8 cellular contexts compared by ENCODE assay signal in the genomic region with DNA sequence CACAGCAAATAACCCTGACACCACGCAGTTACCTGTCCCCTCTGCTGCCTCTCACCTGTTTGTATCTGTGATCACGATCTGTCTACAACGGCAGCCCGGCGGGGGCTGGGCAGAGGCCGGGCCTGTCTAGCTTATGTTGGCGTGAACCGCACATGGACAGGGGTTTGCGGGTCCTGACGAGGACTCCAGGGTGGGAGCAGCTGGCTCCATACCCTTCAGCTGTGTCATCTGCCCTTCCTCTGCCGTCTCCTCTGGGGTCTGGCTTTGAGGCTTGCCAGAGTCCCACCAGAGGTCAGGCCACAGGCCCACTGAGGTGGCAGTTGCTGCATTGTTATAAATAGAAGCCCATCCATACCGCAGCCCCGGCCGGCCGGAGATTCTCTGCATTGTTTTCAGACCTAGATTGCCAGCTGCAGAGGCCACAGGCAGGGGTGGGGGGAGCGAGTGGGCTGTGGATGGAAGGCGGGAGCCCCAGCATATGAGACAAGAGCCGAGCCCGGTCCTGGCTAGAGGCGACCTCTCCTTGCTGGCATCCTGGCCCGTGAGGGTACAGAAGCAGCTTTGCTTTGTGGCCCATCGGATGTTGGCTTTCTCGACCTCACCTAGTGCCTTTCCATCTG. TPM values are rescaled to one million over a fixed set of nuclear protein-coding genes. Genes with fewer than 3 reads are reported as not detected.
DNase-seq lines count a peak whose midpoint lies in the region; ATAC-seq, FAIRE-seq and TF ChIP-seq lines count a peak whose summit lies in the region.

No MANE protein-coding gene starts in this region.

- DNase-seq in Caco-2 (no peak), RPMI7951 (ENCODE audit: low read depth) (peak; percentile 78), EL (no peak), urothelium cell line (ENCODE audit: low spot score) (no peak), activated gamma-delta T cell treated with Interleukin-2 at 50 U/mL for 16 hours (no peak)

- TF ChIP-seq CTCF in Caco-2 (IDR thresholded peaks at IDR 0.05; ENCODE audit: insufficient read depth in 1 of 2, low read depth in 1 of 2, low read length in 1 of 2, severe bottlenecking in 1 of 2, unreplicated experiment in 1 of 2): no peak
- TF ChIP-seq CTCF in gastroesophageal sphincter (IDR thresholded peaks at IDR 0.05): no peak

- no peaks in the 10 kb centered on the region for H3K27me3 ChIP-seq in Caco-2 (replicated peaks; ENCODE audit: control insufficient read depth, insufficient read depth, low read length)
- H3K27me3 ChIP-seq in gastroesophageal sphincter: no peaks in the 10 kb centered on the region
- H3K27me3 ChIP-seq in rectal smooth muscle tissue (ENCODE audit: control insufficient read depth, insufficient read depth, low read length): no peaks in the 10 kb centered on the region

- peak; percentile 8 for ATAC-seq in GM21786 (IDR thresholded peaks at IDR 0.05; ENCODE audit: unreplicated experiment)
- ATAC-seq in gastroesophageal sphincter: peak; percentile 17

- POLR2A ChIA-PET in Caco-2 (lab: Charles Lee): no interaction called here

- no TSS peak for BruUV-seq in Caco-2 (replicated peaks; lab: Mats Ljungman, UMichigan)

- no peak for FAIRE-seq in urothelium cell line (lab: Jason Lieb, UNC)

- TF ChIP-seq EP300 in gastroesophageal sphincter (IDR thresholded peaks at IDR 0.05): no peak

- H3K4me1 ChIP-seq in Caco-2 (no peaks in the 10 kb centered on the region), gastroesophageal sphincter (peaks cover 0 to 24% (median 10%) of the 10 kb centered on the region in 3 donors), rectal smooth muscle tissue (ENCODE audit: control insufficient read depth, insufficient read depth, low read length) (peaks cover 7% of the 10 kb centered on the region)

- H3K27me3 Mint-ChIP-seq in Caco-2 (ENCODE audit: insufficient read depth, unreplicated experiment): no peaks in the 10 kb centered on the region

- H3K36me3 ChIP-seq in Caco-2 (ENCODE audit: control insufficient read depth, insufficient read depth, low read length) (no peaks in the 10 kb centered on the region), gastroesophageal sphincter (peaks cover 0 to 28% of the 10 kb centered on the region in 2 donors), rectal smooth muscle tissue (ENCODE audit: control insufficient read depth, insufficient read depth, low read length) (peaks cover 8% of the 10 kb centered on the region)

- H3K27ac Mint-ChIP-seq in Caco-2 (ENCODE audit: unreplicated experiment): peak overlapping the region; percentile 20

- H3K36me3 Mint-ChIP-seq in Caco-2 (ENCODE audit: insufficient read depth, unreplicated experiment): peaks cover 11% of the 10 kb centered on the region

- H3K27ac ChIP-seq in gastroesophageal sphincter: peak overlapping the region in 3 of 4 donors; percentile 46 to 63 (median 48)
- H3K27ac ChIP-seq in rectal smooth muscle tissue (ENCODE audit: low read depth, low read length): no peak overlapping the region

- H3K4me3 Mint-ChIP-seq in Caco-2 (ENCODE audit: unreplicated experiment): no peak overlapping the region

- CTCF ChIA-PET in Caco-2 (lab: Charles Lee): interaction anchor here (1.0 kb wide), 1 partner anchor 98 kb away, joined by 4 read pairs; no protein-coding TSS in a partner anchor

- H3K4me3 ChIP-seq in Caco-2 (ENCODE audit: low read depth, low read length) (no peak overlapping the region), gastroesophageal sphincter (no peak overlapping the region), rectal smooth muscle tissue (ENCODE audit: low read length) (peak overlapping the region; percentile 30)

- intact Hi-C loops in Caco-2 (cut with micrococcal nuclease; ENCODE audit: unreplicated experiment): loop anchor here (10.0 kb wide), 1 partner anchor 96 kb away; no protein-coding TSS in a partner anchor

- no peak for TF ChIP-seq POLR2A in gastroesophageal sphincter (IDR thresholded peaks at IDR 0.05)

- H3K4me1 Mint-ChIP-seq in Caco-2 (ENCODE audit: low read depth, unreplicated experiment): no peaks in the 10 kb centered on the region

- H3K9me3 Mint-ChIP-seq in Caco-2 (ENCODE audit: unreplicated experiment): no peaks in the 10 kb centered on the region

- peak overlapping the region; percentile 22 for H3K9ac ChIP-seq in rectal smooth muscle tissue (ENCODE audit: low read length)

- 0 to 17% methylated on average over 1 to 2 of the region's 23 CpGs for WGBS in gastroesophageal sphincter (ENCODE audit: low coverage in 1 of 2), 2 donors

- H3K9me3 ChIP-seq in Caco-2 (peaks cover 5% of the 10 kb centered on the region; the same call in 1 of the 2 replicates), gastroesophageal sphincter (no peaks in the 10 kb centered on the region)

RNA-seq across cellular contexts. Expression of gene FAM78A, which starts 37.8 kb away (rescaled TPM):
- 0.70 and 0.88 TPM in 2 replicates for total RNA-seq in Caco-2 (2022)
- total RNA-seq in RPMI7951 (2014; rRNA removed; shearing (Covaris generic)): 0.24 and 2.0 TPM in 2 replicates
- 1 to 10 TPM in 3 of 4 donors, under 1 TPM in 1; 0.78 to 5.4 (median 2.9) TPM for total RNA-seq in gastroesophageal sphincter

RNA-seq across cellular contexts. Expression of gene PLPP7, which starts 51.0 kb away (rescaled TPM):
- total RNA-seq in Caco-2 (2022): 0.11 TPM in 1 of 2 replicates, not detected in the other
- 11.4 and 13.5 TPM in 2 replicates for total RNA-seq in RPMI7951 (2014; rRNA removed; shearing (Covaris generic))
- total RNA-seq in gastroesophageal sphincter: 10 to 100 TPM in 3 of 4 donors, 1 to 10 TPM in 1; 9.7 to 21.1 (median 12.0) TPM
